ENCODE assay signal across 24 cellular contexts in genomic region chr9:101369286-101369685, GRCh38. TPM values are rescaled to one million over a fixed set of nuclear protein-coding genes. Genes with fewer than 3 reads are reported as not detected.
A peak's percentile ranks its signal among the peaks of the same experiment; 100 is the strongest.
DNase-seq lines count a peak whose midpoint lies in the region; ATAC-seq and TF ChIP-seq lines count a peak whose summit lies in the region.
"Had no signal": no experiment of that assay in that cellular context is flagged by ENCODE, and none has a peak within 500 bp of the region (broad histone marks: within the 10 kb centered on the region; RNA-seq: fewer than 3 reads in every experiment).

No MANE protein-coding gene starts in this region.

- TF ChIP-seq CTCF in AG10803 (conservative IDR thresholded peaks at IDR 0.05; ENCODE audit: low read length) (no peak), brain microvascular endothelial cell (IDR thresholded peaks at IDR 0.05; ENCODE audit: low read depth, low read length, missing control alignments) (no peak), RWPE1 (conservative IDR thresholded peaks at IDR 0.05; ENCODE audit: low read depth) (no peak)

- no peaks in the 10 kb centered on the region for H3K27me3 ChIP-seq in brain microvascular endothelial cell (replicated peaks)
- no peaks in the 10 kb centered on the region for H3K27me3 ChIP-seq in Karpas-422 (ENCODE audit: low read length)
- H3K27me3 ChIP-seq: esophagus muscularis mucosa, tibial artery had no signal

- H4K20me1 ChIP-seq in Karpas-422 (ENCODE audit: insufficient read depth, low read depth, low read length), result no peaks in the 10 kb centered on the region

- DNase-seq in AG10803 (ENCODE audit: low read depth) (peak; percentile 17), NCI-H226 (peak; percentile 59), brain microvascular endothelial cell (peak; percentile 52), left lobe of liver (ENCODE audit: low spot score) (no peak), RWPE1 (ENCODE audit: low spot score) (no peak), Karpas-422 (no peak), HuH-7 (ENCODE audit: low spot score) (no peak)
- DNase-seq: activated CD8-positive, alpha-beta memory T cell treated with anti-CD3 and anti-CD28 coated beads, Interleukin-2, amount 50 U/mL, for 4 hours; activated gamma-delta T cell; CD4-positive, alpha-beta T cell; DMS 273 treated with DMSO at 0.1 percent for 48 hours; effector CD4-positive, alpha-beta T cell; left ventricle myocardium superior; MM.1S; NCI-H146; NCI-H2227 treated with DMSO at 0.1 percent for 48 hours; stimulated activated CD4-positive, alpha-beta T cell treated with anti-CD3 and anti-CD28 coated beads, Interleukin-4, amount 100 ng/mL, for 24 hours; T-helper 17 cell; tibial artery had no signal

- no peak overlapping the region for H3K9ac ChIP-seq in Karpas-422 (ENCODE audit: low read length)

- H3K4me1 ChIP-seq in Karpas-422 (ENCODE audit: low read length), result peaks cover 7% of the 10 kb centered on the region
- H3K4me1 ChIP-seq: esophagus muscularis mucosa, tibial artery had no signal

- H3K4me3 ChIP-seq in AG10803 (ENCODE audit: low read length) (no peak overlapping the region), brain microvascular endothelial cell (ENCODE audit: low read depth, low read length) (no peak overlapping the region), Karpas-422 (ENCODE audit: low read length) (no peak overlapping the region)
- H3K4me3 ChIP-seq: esophagus muscularis mucosa, tibial artery had no signal

- H3K9me2 ChIP-seq in Karpas-422 (replicated peaks; ENCODE audit: insufficient read depth, low read length), result no peaks in the 10 kb centered on the region

- no peak overlapping the region for H2AFZ ChIP-seq in Karpas-422 (ENCODE audit: low read length)

- POLR2A ChIA-PET in RWPE1 (lab: Yijun Ruan, JAX; ENCODE audit: low non-redundant PET), result no interaction called here

- no peaks in the 10 kb centered on the region for H3K9me3 ChIP-seq in Karpas-422 (ENCODE audit: low read length)
- H3K9me3 ChIP-seq: esophagus muscularis mucosa, tibial artery had no signal

- ATAC-seq in left lobe of liver, result peak; percentile 4
- no peak for ATAC-seq in HG03045 (IDR thresholded peaks at IDR 0.05; ENCODE audit: unreplicated experiment)
- ATAC-seq: HCT116, left ventricle myocardium superior, T-helper 17 cell had no signal

- in situ Hi-C loops in brain microvascular endothelial cell (cut with HindIII; ENCODE audit: low pct_ligation_motif_present, low sequenced_read_pairs), result no loop called here

- H3K79me2 ChIP-seq in Karpas-422 (ENCODE audit: low read length), result no peaks in the 10 kb centered on the region

- no peak overlapping the region for H3K27ac ChIP-seq in brain microvascular endothelial cell
- no peak overlapping the region for H3K27ac ChIP-seq in RWPE1
- no peak overlapping the region for H3K27ac ChIP-seq in Karpas-422 (ENCODE audit: low read length)
- H3K27ac ChIP-seq: esophagus muscularis mucosa, tibial artery, VCaP had no signal

- H3K36me3 ChIP-seq in brain microvascular endothelial cell (replicated peaks) (no peaks in the 10 kb centered on the region), Karpas-422 (ENCODE audit: insufficient read depth, low read length) (no peaks in the 10 kb centered on the region)
- H3K36me3 ChIP-seq: esophagus muscularis mucosa, tibial artery had no signal

- CTCF ChIA-PET in RWPE1 (lab: Yijun Ruan, JAX), result interaction anchor here (0.7 to 0.9 kb wide), 2 partner anchors 99 to 275 kb away, joined by 3 to 5 read pairs; no protein-coding TSS in a partner anchor

- H3K4me2 ChIP-seq in Karpas-422 (ENCODE audit: low read depth, low read length, poor library complexity, severe bottlenecking), result no peak overlapping the region

RNA-seq across cellular contexts. Expression of gene BAAT, which starts 15.5 kb away (rescaled TPM):
- total RNA-seq in left lobe of liver, result 459 TPM
- 0.19 TPM in 1 of 2 replicates, not detected in the other for total RNA-seq in Karpas-422 (2014; rRNA removed; shearing (Covaris generic); ENCODE audit: low replicate concordance)
- total RNA-seq: CD4-positive, alpha-beta T cell; cerebellum; esophagus muscularis mucosa; left ventricle myocardium superior; T-helper 17 cell had no signal

RNA-seq across cellular contexts. Expression of gene MRPL50, which starts 29.1 kb away (rescaled TPM):
- total RNA-seq in left lobe of liver, result 5.1 TPM
- 8.2 and 16.3 TPM in 2 replicates for total RNA-seq in Karpas-422 (2014; rRNA removed; shearing (Covaris generic); ENCODE audit: low replicate concordance)

RNA-seq across cellular contexts. Expression of gene ZNF189, which starts 29.4 kb away (rescaled TPM):
- 8.3 TPM for total RNA-seq in left lobe of liver
- 15.3 and 15.5 TPM in 2 replicates for total RNA-seq in Karpas-422 (2014; rRNA removed; shearing (Covaris generic); ENCODE audit: low replicate concordance)

Comparison
In these comparisons a context has a peak if more than half of its experiments do, and no peak if none do; other contexts are left out.
1. DNase-seq: peak in AG10803 (single experiment), NCI-H226 (single experiment) and brain microvascular endothelial cell (single experiment); none in left lobe of liver (single experiment), RWPE1 (single experiment), Karpas-422 (single experiment) and HuH-7 (single experiment).
2. RNA of gene BAAT, which starts 15.5 kb away (total RNA-seq): 459 TPM in left lobe of liver (single experiment); 0.19 TPM in Karpas-422; every median in the first group is over 100 times any median in the second.